ENCODE assay signal across 18 cellular contexts in genomic region chr11:42802211-42802918, GRCh38.
"Had no signal": no experiment of that assay in that cellular context is flagged by ENCODE, and none has a peak within 500 bp of the region (broad histone marks: within the 10 kb centered on the region; RNA-seq: fewer than 3 reads in every experiment).

No MANE protein-coding gene starts in this region.

- H3K4me2 ChIP-seq: smooth muscle cell had no signal

- FAIRE-seq: astrocyte, keratinocyte had no signal

- H3K4me3 ChIP-seq: adrenal gland, breast epithelium, colonic mucosa, dorsolateral prefrontal cortex, esophagus muscularis mucosa, gastrocnemius medialis, lower lobe of right lung, sigmoid colon, smooth muscle cell, testis had no signal

- H3K9me3 ChIP-seq: adrenal gland, breast epithelium, colonic mucosa, esophagus muscularis mucosa, gastrocnemius medialis, lower lobe of right lung, sigmoid colon, testis had no signal

- H3K27me3 ChIP-seq: adrenal gland, breast epithelium, colonic mucosa, dorsolateral prefrontal cortex, esophagus muscularis mucosa, gastrocnemius medialis, sigmoid colon, testis had no signal

- ATAC-seq: gastrocnemius medialis; left colon; lower lobe of right lung; naive thymus-derived CD4-positive, alpha-beta T cell; stimulated activated memory B cell treated with anti-CD40 and anti-IgM and Interleukin-4, amounts not matched to agents 10 μg/mL and 1 μg/mL and 100 μg/mL, for 72 hours had no signal

- DNase-seq: activated T-cell treated with anti-CD3 and anti-CD28 coated beads, Interleukin-2, amount 50 U/mL, for 1 hour; adrenal gland; colonic mucosa; dorsolateral prefrontal cortex; gastrocnemius medialis; left colon; lower lobe of right lung; naive thymus-derived CD4-positive, alpha-beta T cell; sigmoid colon; stimulated activated CD4-positive, alpha-beta T cell treated with anti-CD3 and anti-CD28 coated beads, Interleukin-15, amount 100 ng/mL, for 24 hours; T-helper 9 cell; testis had no signal

- H3K36me3 ChIP-seq: adrenal gland, breast epithelium, colonic mucosa, esophagus muscularis mucosa, gastrocnemius medialis, lower lobe of right lung, sigmoid colon had no signal

- H3K4me1 ChIP-seq: adrenal gland, breast epithelium, colonic mucosa, esophagus muscularis mucosa, gastrocnemius medialis, lower lobe of right lung, sigmoid colon, testis had no signal

- H3K27ac ChIP-seq: adrenal gland, breast epithelium, colonic mucosa, dorsolateral prefrontal cortex, esophagus muscularis mucosa, gastrocnemius medialis, lower lobe of right lung, sigmoid colon, testis had no signal
